ENCODE assay signal across 8 cellular contexts in genomic region chr18:12990977-12991838, GRCh38. TPM values are rescaled to one million over a fixed set of nuclear protein-coding genes. Genes with fewer than 3 reads are reported as not detected.
DNase-seq lines count a peak whose midpoint lies in the region; ATAC-seq, FAIRE-seq and TF ChIP-seq lines count a peak whose summit lies in the region.

Gene CEP192 (plus strand): TSS chr18:12991362. CDS start chr18:12999425, 8,063 bp downstream.

- ATAC-seq in HG03457 (IDR thresholded peaks at IDR 0.05; ENCODE audit: unreplicated experiment) = peak; percentile 78

- no peak for TF ChIP-seq CTCF in BE2C (IDR thresholded peaks at IDR 0.05; ENCODE audit: low read depth, low read length)

- peak; percentile 97 for FAIRE-seq in GM19239 (lab: Jason Lieb, UNC)
- peak; percentile 53 for FAIRE-seq in colon (lab: Jason Lieb, UNC)

- no peaks in the 10 kb centered on the region for H3K36me3 ChIP-seq in BE2C

- H3K27me3 ChIP-seq in BE2C = no peaks in the 10 kb centered on the region

- H3K4me1 ChIP-seq in BE2C = no peaks in the 10 kb centered on the region

- no peaks in the 10 kb centered on the region for H3K9me3 ChIP-seq in BE2C

- peak; percentile 93 for DNase-seq in BE2C
- DNase-seq in GM19239 (ENCODE audit: insufficient read length, low spot score) = peak; percentile 70
- DNase-seq in NCI-H524 treated with DMSO at 0.1 percent for 48 hours (lab: John Stamatoyannopoulos, UW) = peak; percentile 89
- DNase-seq in activated CD4-positive, alpha-beta T cell treated with anti-CD3 and anti-CD28 coated beads for 4 hours = peak; percentile 96 to 97
- peak; percentile 99 for DNase-seq in kidney tubule cell (ENCODE audit: low spot score)
- DNase-seq in stimulated activated CD4-positive, alpha-beta T cell treated with anti-CD3 and anti-CD28 coated beads, Interleukin-1b, Interleukin-23, amount 100 ng/mL, for 24 hours (ENCODE audit: low read depth in 4 of 4, low spot score in 1 of 4) = peak; percentile 85 to 96 (median 90)

- peak within 1 kb of the TSS; percentile 81 for H3K4me3 ChIP-seq in BE2C (ENCODE audit: low read depth, low read length)

RNA-seq across cellular contexts. Expression of gene CEP192, which starts in this region (rescaled TPM):
- 12.5 TPM for polyA plus RNA-seq in BE2C (2012; ENCODE audit: insufficient read depth, insufficient read length, low read depth)

Comparison
In these comparisons a context has a peak if more than half of its experiments do, and no peak if none do; other contexts are left out.
1. Peak in every context shown above with its lines: DNase-seq, ATAC-seq and H3K4me3 ChIP-seq.